ENCODE assay signal across 24 cellular contexts in genomic region chr4:109094061-109094460, GRCh38.
DNase-seq lines count a peak whose midpoint lies in the region; ATAC-seq, FAIRE-seq and TF ChIP-seq lines count a peak whose summit lies in the region.
"Had no signal": no experiment of that assay in that cellular context is flagged by ENCODE, and none has a peak within 500 bp of the region (broad histone marks: within the 10 kb centered on the region; RNA-seq: fewer than 3 reads in every experiment).

No MANE protein-coding gene starts in this region.

- H3K27me3 ChIP-seq in HAP-1 (ENCODE audit: low read depth) (no peaks in the 10 kb centered on the region), pancreas (no peaks in the 10 kb centered on the region)
- H3K27me3 ChIP-seq: BE2C, SJCRH30 had no signal

- H3K4me3 ChIP-seq in choroid plexus epithelial cell (ENCODE audit: low read depth, low read length) (no peak overlapping the region), HAP-1 (no peak overlapping the region), pancreas (no peak overlapping the region)
- H3K4me3 ChIP-seq: A549, GM12878, SJCRH30 had no signal

- TF ChIP-seq CTCF in choroid plexus epithelial cell (conservative IDR thresholded peaks at IDR 0.05; ENCODE audit: low read depth, low read length), result no peak
- TF ChIP-seq CTCF in nephron (IDR thresholded peaks at IDR 0.05; ENCODE audit: unreplicated experiment in 3 of 3), result no peak
- no peak for TF ChIP-seq CTCF in pancreas (IDR thresholded peaks at IDR 0.05)

- H3K27ac ChIP-seq in pancreas, result no peak overlapping the region
- H3K27ac ChIP-seq: A549, KMS-11, SJCRH30 had no signal

- in situ Hi-C loops in HAP-1 (cut with MboI; ENCODE audit: low sequenced_read_pairs), result no loop called here

- no peaks in the 10 kb centered on the region for H3K36me3 ChIP-seq in HAP-1 (replicated peaks)
- H3K36me3 ChIP-seq in pancreas, result no peaks in the 10 kb centered on the region
- H3K36me3 ChIP-seq: BE2C, SJCRH30 had no signal

- intact Hi-C loops in head of caudate nucleus (cut with DNase I), result no loop called here
- intact Hi-C loops in pancreas (cut with DNase I), result no loop called here

- no peaks in the 10 kb centered on the region for H3K9me3 Mint-ChIP-seq in nephron
- H3K9me3 Mint-ChIP-seq: CD4-positive, alpha-beta T cell had no signal

- FAIRE-seq in pancreas (lab: Jason Lieb, UNC), result no peak
- FAIRE-seq: A549, GM12878, RCC 7860 had no signal

- DNase-seq in COLO829 (ENCODE audit: low spot score) (peak; percentile 57), OCI-M1 (lab: John Stamatoyannopoulos, UW) (peak; percentile 42), choroid plexus epithelial cell (ENCODE audit: low read depth) (peak; percentile 36), HAP-1 (ENCODE audit: low spot score in 2 of 2) (no peak), head of caudate nucleus (no peak), HuH-7.5 (ENCODE audit: low spot score) (no peak), pancreas (no peak)
- DNase-seq: BE2C; Caco-2; CD4-positive, alpha-beta T cell; DMS 273 treated with DMSO at 0.1 percent for 48 hours; DMS79 treated with DMSO at 0.1 percent for 48 hours; H7; MV-4-11; NCI-H1105 treated with DMSO at 0.1 percent for 48 hours; NCI-H2081; NCI-H2171; NCI-H526; SJCRH30 had no signal

- 84 to 94% methylated on average over 1 of the region's 1 CpG for WGBS in pancreas, 2 donors

- H3K4me1 Mint-ChIP-seq in nephron, result peaks cover 41% of the 10 kb centered on the region

- no peaks in the 10 kb centered on the region for H3K36me3 Mint-ChIP-seq in nephron (ENCODE audit: low read depth)

- no peaks in the 10 kb centered on the region for H3K4me1 ChIP-seq in HAP-1
- no peaks in the 10 kb centered on the region for H3K4me1 ChIP-seq in pancreas
- H3K4me1 ChIP-seq: A549, BE2C, Caco-2, SJCRH30 had no signal

- peak overlapping the region in 2 of 3 experiments; percentile 20 to 71 for H3K27ac Mint-ChIP-seq in nephron
- H3K27ac Mint-ChIP-seq: CD4-positive, alpha-beta T cell had no signal

- H3K27me3 Mint-ChIP-seq in nephron (ENCODE audit: low read depth), result no peaks in the 10 kb centered on the region
- H3K27me3 Mint-ChIP-seq: CD4-positive, alpha-beta T cell had no signal

- no peak overlapping the region for H3K4me3 Mint-ChIP-seq in nephron
- H3K4me3 Mint-ChIP-seq: CD4-positive, alpha-beta T cell had no signal

- ATAC-seq in pancreas, result no peak
- ATAC-seq: A549, GM12878 had no signal

- H3K9me3 ChIP-seq in HAP-1 (no peaks in the 10 kb centered on the region), pancreas (no peaks in the 10 kb centered on the region)
- H3K9me3 ChIP-seq: A549, BE2C, Caco-2, SJCRH30 had no signal

Comparison
In these comparisons a context has a peak if more than half of its experiments do, and no peak if none do; other contexts are left out.
1. DNase-seq: peak in COLO829 (single experiment), OCI-M1 (single experiment) and choroid plexus epithelial cell (single experiment); none in HAP-1 (0 of 2), head of caudate nucleus (0 of 42), HuH-7.5 (single experiment) and pancreas (0 of 6).